13 cellular contexts compared by ENCODE assay signal in the genomic region with DNA sequence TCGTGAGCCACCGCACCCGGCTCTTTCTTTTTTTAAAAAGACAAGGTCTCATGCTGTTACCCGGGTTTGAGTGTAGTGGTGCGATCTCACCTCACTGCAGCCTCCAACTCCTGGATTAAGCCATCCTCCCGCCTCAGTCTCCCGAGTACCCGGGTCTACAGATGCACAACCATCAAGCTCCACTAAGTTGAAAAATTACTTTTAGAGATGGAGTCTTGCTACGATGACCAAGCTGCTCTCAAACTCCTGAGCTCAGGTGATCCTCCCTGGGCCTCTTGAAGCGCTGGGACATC. TPM values are rescaled to one million over a fixed set of nuclear protein-coding genes. Genes with fewer than 3 reads are reported as not detected.
A peak's percentile ranks its signal among the peaks of the same experiment; 100 is the strongest.
DNase-seq lines count a peak whose midpoint lies in the region; ATAC-seq, FAIRE-seq and TF ChIP-seq lines count a peak whose summit lies in the region.
"Had no signal": no experiment of that assay in that cellular context is flagged by ENCODE, and none has a peak within 500 bp of the region (broad histone marks: within the 10 kb centered on the region; RNA-seq: fewer than 3 reads in every experiment).

No MANE protein-coding gene starts in this region.

- H3K56ac ChIP-seq in IMR-90 (ENCODE audit: extremely low read depth, insufficient read depth, low read length), result peak overlapping the region; percentile 30; the same call in 1 of the 2 replicates

- intact Hi-C loops in Caco-2 (cut with micrococcal nuclease; ENCODE audit: unreplicated experiment) (no loop called here), IMR-90 (cut with micrococcal nuclease) (loop anchor here (10.0 kb wide), 1 partner anchor 55 kb away; no protein-coding TSS in a partner anchor)

- H3K27me3 Mint-ChIP-seq in Caco-2 (ENCODE audit: insufficient read depth, unreplicated experiment) (no peaks in the 10 kb centered on the region), astrocyte (ENCODE audit: low read depth, unreplicated experiment) (no peaks in the 10 kb centered on the region), nephron progenitor cell (ENCODE audit: low read depth, poor library complexity) (peaks cover 8% of the 10 kb centered on the region)

- H3K36me3 ChIP-seq in Caco-2 (ENCODE audit: control insufficient read depth, insufficient read depth, low read length) (peaks cover 19% of the 10 kb centered on the region), IMR-90 (ENCODE audit: control insufficient read depth, insufficient read depth, low read length) (peaks cover 56% of the 10 kb centered on the region), astrocyte (ENCODE audit: insufficient read depth, low read length) (peaks cover 45% of the 10 kb centered on the region), MM.1S (replicated peaks; ENCODE audit: insufficient read depth, low read length) (peaks cover 10% of the 10 kb centered on the region)

- TF ChIP-seq POLR2A in IMR-90 (IDR thresholded peaks at IDR 0.05; ENCODE audit: low read depth, low read length), result no peak

- BruUV-seq in Caco-2 (replicated peaks; lab: Mats Ljungman, UMichigan) (no TSS peak), IMR-90 (replicated peaks; lab: Mats Ljungman, UMichigan) (no TSS peak)

- H2BK5ac ChIP-seq in IMR-90 (ENCODE audit: low read depth, low read length, poor library complexity, severe bottlenecking), result no peak overlapping the region

- H3K4me3 ChIP-seq in Caco-2 (ENCODE audit: low read depth, low read length), result no peak overlapping the region
- no peak overlapping the region for H3K4me3 ChIP-seq in IMR-90 (ENCODE audit: insufficient read depth, low read depth, low read length)
- H3K4me3 ChIP-seq in astrocyte (ENCODE audit: insufficient read depth, low read depth, low read length), result no peak overlapping the region
- no peak overlapping the region for H3K4me3 ChIP-seq in MM.1S (ENCODE audit: low read length)

- H3K4me1 Mint-ChIP-seq in Caco-2 (ENCODE audit: low read depth, unreplicated experiment), result peaks cover 19% of the 10 kb centered on the region
- peaks cover 20% of the 10 kb centered on the region for H3K4me1 Mint-ChIP-seq in astrocyte (ENCODE audit: low read depth, unreplicated experiment)
- peaks cover 40% of the 10 kb centered on the region for H3K4me1 Mint-ChIP-seq in nephron progenitor cell

- DNase-seq in Caco-2, result peak in 1 of 2 experiments; percentile 24
- no peak for DNase-seq in IMR-90
- no peak for DNase-seq in astrocyte (ENCODE audit: low read depth)
- no peak for DNase-seq in nephron progenitor cell
- no peak for DNase-seq in NCI-H2029 treated with DMSO at 0.1 percent for 48 hours (lab: John Stamatoyannopoulos, UW)
- no peak for DNase-seq in MM.1S
- no peak for DNase-seq in GM10248 (ENCODE audit: extremely low spot score)
- DNase-seq: DMS153, NCI-H1436 treated with DMSO at 0.1 percent for 48 hours had no signal

- H3K4me3 Mint-ChIP-seq in Caco-2 (ENCODE audit: unreplicated experiment) (peak overlapping the region; percentile 31), astrocyte (ENCODE audit: unreplicated experiment) (peak overlapping the region; percentile 95), nephron progenitor cell (peak overlapping the region; percentile 68)

- H3K4ac ChIP-seq in IMR-90 (ENCODE audit: low read depth, low read length), result no peak overlapping the region

- H4K91ac ChIP-seq in IMR-90 (ENCODE audit: insufficient read depth, low read depth, low read length), result no peak overlapping the region

- no peaks in the 10 kb centered on the region for H3K9me3 Mint-ChIP-seq in Caco-2 (ENCODE audit: unreplicated experiment)
- no peaks in the 10 kb centered on the region for H3K9me3 Mint-ChIP-seq in astrocyte (ENCODE audit: unreplicated experiment)
- H3K9me3 Mint-ChIP-seq in nephron progenitor cell, result no peaks in the 10 kb centered on the region
- H3K9me3 Mint-ChIP-seq: T-helper 1 cell treated with Interleukin-12 subunit alpha and Interleukin-12 subunit beta and Interleukin-4 antibody, amounts not matched to agents 30 μg/mL and 1 μg/mL, for 36 hours had no signal

- H3K27me3 ChIP-seq in Caco-2 (replicated peaks; ENCODE audit: control insufficient read depth, insufficient read depth, low read length) (no peaks in the 10 kb centered on the region), IMR-90 (ENCODE audit: control insufficient read depth, insufficient read depth, low read length) (no peaks in the 10 kb centered on the region), astrocyte (ENCODE audit: insufficient read depth, low read length) (no peaks in the 10 kb centered on the region), MM.1S (replicated peaks; ENCODE audit: insufficient read depth, low read length) (no peaks in the 10 kb centered on the region)

- no peak overlapping the region for H2BK120ac ChIP-seq in IMR-90 (ENCODE audit: low read depth, low read length)

- H3K27ac ChIP-seq in IMR-90 (ENCODE audit: insufficient read depth, low read length) (no peak overlapping the region), astrocyte (ENCODE audit: low read depth, low read length) (no peak overlapping the region), MM.1S (ENCODE audit: low read length) (no peak overlapping the region)

- H3K9me3 ChIP-seq in Caco-2 (no peaks in the 10 kb centered on the region), IMR-90 (ENCODE audit: control insufficient read depth, insufficient read depth, low read length) (no peaks in the 10 kb centered on the region), astrocyte (ENCODE audit: insufficient read depth, low read depth, low read length) (no peaks in the 10 kb centered on the region), MM.1S (replicated peaks; ENCODE audit: insufficient read depth, low read length) (no peaks in the 10 kb centered on the region)

- H3K4me1 ChIP-seq in Caco-2 (0 out of 2 replicates have a peak, but pooled peaks cover 5% of the 10 kb centered on the region), IMR-90 (ENCODE audit: control insufficient read depth, insufficient read depth, low read length) (no peaks in the 10 kb centered on the region; the same call in 1 of the 2 replicates), astrocyte (ENCODE audit: insufficient read depth, low read length) (peaks cover 13% of the 10 kb centered on the region), MM.1S (ENCODE audit: low read length) (no peaks in the 10 kb centered on the region)

- POLR2A ChIA-PET in Caco-2 (lab: Charles Lee) (no interaction called here), IMR-90 (lab: Charles Lee; ENCODE audit: unreplicated experiment) (no interaction called here), GM10248 (lab: Yijun Ruan, JAX) (no interaction called here)

- H3K9ac ChIP-seq in IMR-90 (ENCODE audit: low read depth, low read length) (no peak overlapping the region), astrocyte (ENCODE audit: low read length) (peak overlapping the region; percentile 14), MM.1S (ENCODE audit: low read length) (no peak overlapping the region)

- H3K9me2 ChIP-seq in MM.1S (replicated peaks; ENCODE audit: insufficient read depth, low read length), result no peaks in the 10 kb centered on the region

- H4K20me1 ChIP-seq in IMR-90 (ENCODE audit: insufficient read depth, low read length) (peaks cover 68% of the 10 kb centered on the region), astrocyte (ENCODE audit: insufficient read depth, low read length) (peaks cover 68% of the 10 kb centered on the region), MM.1S (ENCODE audit: insufficient read depth, low read length) (peaks cover 35% of the 10 kb centered on the region; the same call in 1 of the 2 replicates)

- dilution Hi-C loops in IMR-90 (cut with HindIII; ENCODE audit: low sequenced_read_pairs, unreplicated experiment), result no loop called here

- ATAC-seq in IMR-90 (ENCODE audit: low read depth) (no peak), HG02571 (IDR thresholded peaks at IDR 0.05; ENCODE audit: unreplicated experiment) (no peak)
- ATAC-seq: right cardiac atrium had no signal

- TF ChIP-seq RAD21 in IMR-90 (IDR thresholded peaks at IDR 0.05; ENCODE audit: low read length), result no peak

- in situ Hi-C loops in IMR-90 (cut with MboI; ENCODE audit: low sequenced_read_pairs), result no loop called here

- no peak overlapping the region for H3K23ac ChIP-seq in IMR-90 (ENCODE audit: low read depth, low read length)

- no peak overlapping the region for H2BK15ac ChIP-seq in IMR-90 (ENCODE audit: low read depth, low read length)

- no peak overlapping the region for H2AFZ ChIP-seq in IMR-90 (replicated peaks; ENCODE audit: low read length, poor library complexity)
- H2AFZ ChIP-seq in astrocyte (ENCODE audit: low read depth, low read length), result no peak overlapping the region
- no peak overlapping the region for H2AFZ ChIP-seq in MM.1S (ENCODE audit: low read length)

- no peak for FAIRE-seq in astrocyte (lab: Jason Lieb, UNC)
- FAIRE-seq: frontal cortex had no signal

- no peak overlapping the region for H4K5ac ChIP-seq in IMR-90 (ENCODE audit: low read depth, low read length)

- CTCF ChIA-PET in Caco-2 (lab: Charles Lee) (no interaction called here), IMR-90 (lab: Yijun Ruan, JAX) (no interaction called here), GM10248 (lab: Yijun Ruan, JAX) (no interaction called here)

- no peak overlapping the region for H3K14ac ChIP-seq in IMR-90 (replicated peaks; ENCODE audit: low read depth, low read length)

- H3K4me2 ChIP-seq in IMR-90 (ENCODE audit: low read depth, low read length) (no peak overlapping the region), astrocyte (ENCODE audit: low read length) (peak overlapping the region; percentile 93), MM.1S (ENCODE audit: low read depth, low read length) (no peak overlapping the region)

- no peak overlapping the region for H2BK20ac ChIP-seq in IMR-90 (ENCODE audit: low read depth, low read length)

- peaks cover 87% of the 10 kb centered on the region for H3K79me2 ChIP-seq in astrocyte (ENCODE audit: insufficient read depth, low read length)
- H3K79me2 ChIP-seq in MM.1S (ENCODE audit: low read length), result peaks cover 67% of the 10 kb centered on the region

- H2AK5ac ChIP-seq in IMR-90 (ENCODE audit: low read depth, low read length), result no peak overlapping the region

- no peak overlapping the region for H2AK9ac ChIP-seq in IMR-90 (replicated peaks; ENCODE audit: low read depth, low read length, poor library complexity)

- no peak overlapping the region for H4K8ac ChIP-seq in IMR-90 (ENCODE audit: low read depth in 2 of 2, low read length in 2 of 2)

- no peak overlapping the region for H3K27ac Mint-ChIP-seq in Caco-2 (ENCODE audit: unreplicated experiment)
- peak overlapping the region; percentile 58 for H3K27ac Mint-ChIP-seq in astrocyte (ENCODE audit: unreplicated experiment)
- H3K27ac Mint-ChIP-seq in nephron progenitor cell, result no peak overlapping the region
- H3K27ac Mint-ChIP-seq: T-helper 1 cell treated with Interleukin-12 subunit alpha and Interleukin-12 subunit beta and Interleukin-4 antibody, amounts not matched to agents 30 μg/mL and 1 μg/mL, for 36 hours had no signal

- TF ChIP-seq CTCF in Caco-2 (IDR thresholded peaks at IDR 0.05; ENCODE audit: insufficient read depth in 1 of 2, low read depth in 1 of 2, low read length in 1 of 2, severe bottlenecking in 1 of 2, unreplicated experiment in 1 of 2), result no peak
- TF ChIP-seq CTCF in IMR-90 (conservative IDR thresholded peaks at IDR 0.05; ENCODE audit: low read depth, low read length), result no peak
- no peak for TF ChIP-seq CTCF in astrocyte (IDR thresholded peaks at IDR 0.05; ENCODE audit: insufficient read depth, low read depth, low read length)
- no peak for TF ChIP-seq CTCF in nephron progenitor cell (IDR thresholded peaks at IDR 0.05)
- no peak for TF ChIP-seq CTCF in MM.1S (IDR thresholded peaks at IDR 0.05; ENCODE audit: low read length)
- no peak for TF ChIP-seq CTCF in GM10248 (IDR thresholded peaks at IDR 0.05; ENCODE audit: control extremely low read depth, extremely low read depth, low read depth, missing control alignments)

- H3K79me1 ChIP-seq in IMR-90 (ENCODE audit: low read depth in 1 of 2, low read length in 2 of 2), result peaks cover 5 to 51% of the 10 kb centered on the region in 2 experiments

- WGBS in IMR-90 (ENCODE audit: extremely low coverage in 2 of 2, insufficient read length in 1 of 2), 2 experiments, result 100% methylated on average over 2 of the region's 10 CpGs; no CpG with 5 or more reads in 1 of the 2 experiments

- peaks cover 6% of the 10 kb centered on the region; the same call in 1 of the 2 replicates for H3K9me1 ChIP-seq in IMR-90 (ENCODE audit: insufficient read depth, low read length)

- H3F3A ChIP-seq in MM.1S (ENCODE audit: insufficient read depth, low read length), result peaks cover 17% of the 10 kb centered on the region

- peaks cover 93% of the 10 kb centered on the region for H3K36me3 Mint-ChIP-seq in Caco-2 (ENCODE audit: insufficient read depth, unreplicated experiment)
- H3K36me3 Mint-ChIP-seq in astrocyte (ENCODE audit: low read depth, unreplicated experiment), result peaks cover 25% of the 10 kb centered on the region
- peaks cover 47% of the 10 kb centered on the region for H3K36me3 Mint-ChIP-seq in nephron progenitor cell (ENCODE audit: low read depth)

- H3K18ac ChIP-seq in IMR-90 (ENCODE audit: low read depth, low read length), result no peak overlapping the region

RNA-seq across cellular contexts. Expression of a gene that starts 2.0 kb away (rescaled TPM):
- total RNA-seq in Caco-2 (2022), result 450 and 455 TPM in 2 replicates
- total RNA-seq in IMR-90 (2012; rRNA removed), result 166 and 264 TPM in 2 replicates
- 565 and 615 TPM in 2 replicates for polyA plus RNA-seq in IMR-90 (2012; rRNA removed)
- 672 and 1,125 TPM in 2 replicates for polyA plus RNA-seq in IMR-90 (2012; cell fraction: cytosol; rRNA removed)
- polyA plus RNA-seq in IMR-90 (2012; cell fraction: nucleus; rRNA removed; ENCODE audit: low replicate concordance), result 304 and 505 TPM in 2 replicates
- 290 and 345 TPM in 2 replicates for total RNA-seq in astrocyte

RNA-seq across cellular contexts. Expression of a gene that starts 53.4 kb away (rescaled TPM):
- total RNA-seq in Caco-2 (2022) (0.21 TPM in 1 of 2 replicates, not detected in the other), IMR-90 (2012; rRNA removed) (not detected in 2 replicates), astrocyte (not detected in 2 replicates)
- polyA plus RNA-seq in IMR-90 (2012; rRNA removed), result not detected in 2 replicates
- polyA plus RNA-seq in IMR-90 (2012; cell fraction: cytosol; rRNA removed), result not detected in 2 replicates
- polyA plus RNA-seq in IMR-90 (2012; cell fraction: nucleus; rRNA removed; ENCODE audit: low replicate concordance), result not detected in 2 replicates

Comparison
In these comparisons a context has a peak if more than half of its experiments do, and no peak if none do; other contexts are left out.
1. H3K4me3 Mint-ChIP-seq: peak in every context shown above with its lines; median percentile 95 in astrocyte; 68 in nephron progenitor cell; 31 in Caco-2.